17 cellular contexts compared by ENCODE assay signal in the genomic region with DNA sequence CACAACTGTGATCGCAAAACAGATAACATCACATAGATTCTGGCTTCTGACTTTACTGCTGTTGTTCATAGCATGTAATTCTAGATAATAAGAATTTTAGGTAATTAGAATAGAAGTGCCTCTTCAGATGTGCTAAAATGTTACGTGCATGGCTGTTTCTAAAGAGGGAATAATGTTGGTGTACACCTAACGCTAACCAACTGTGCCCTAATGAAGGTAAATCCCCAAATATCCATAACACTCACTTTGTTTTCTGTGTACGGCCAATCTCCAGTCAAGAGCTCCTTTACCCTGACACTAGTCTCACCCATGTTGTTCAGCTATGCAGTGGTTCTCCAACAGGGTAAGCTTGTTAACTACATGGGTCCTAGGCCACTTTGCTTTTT. TPM values are rescaled to one million over a fixed set of nuclear protein-coding genes. Genes with fewer than 3 reads are reported as not detected.
DNase-seq lines count a peak whose midpoint lies in the region; ATAC-seq and TF ChIP-seq lines count a peak whose summit lies in the region.
"Had no signal": no experiment of that assay in that cellular context is flagged by ENCODE, and none has a peak within 500 bp of the region (broad histone marks: within the 10 kb centered on the region; RNA-seq: fewer than 3 reads in every experiment).

No MANE protein-coding gene starts in this region.

- peak overlapping the region; percentile 76 for H3K23ac ChIP-seq in IMR-90 (ENCODE audit: low read depth, low read length)

- H4K91ac ChIP-seq in IMR-90 (ENCODE audit: insufficient read depth, low read depth, low read length) = no peak overlapping the region

- TF ChIP-seq POLR2A in IMR-90 (IDR thresholded peaks at IDR 0.05; ENCODE audit: low read depth, low read length) = no peak
- TF ChIP-seq POLR2A in gastroesophageal sphincter (IDR thresholded peaks at IDR 0.05) = no peak

- H3K9me3 ChIP-seq in IMR-90 (ENCODE audit: control insufficient read depth, insufficient read depth, low read length) (no peaks in the 10 kb centered on the region), gastroesophageal sphincter (no peaks in the 10 kb centered on the region), smooth muscle cell (replicated peaks; ENCODE audit: low read depth) (no peaks in the 10 kb centered on the region)

- no peak overlapping the region for H3K9ac ChIP-seq in IMR-90 (ENCODE audit: low read depth, low read length)
- no peak overlapping the region for H3K9ac ChIP-seq in smooth muscle cell (ENCODE audit: low read depth)

- H3K4ac ChIP-seq in IMR-90 (ENCODE audit: low read depth, low read length) = no peak overlapping the region

- CTCF ChIA-PET in IMR-90 (lab: Yijun Ruan, JAX) = interaction anchor here (0.6 kb wide), 1 partner anchor 40 kb away, joined by 3 read pairs; no protein-coding TSS in a partner anchor
- CTCF ChIA-PET in WTC11 (lab: Charles Lee) = no interaction called here

- H3K36me3 Mint-ChIP-seq in WTC11 = no peaks in the 10 kb centered on the region

- no peak overlapping the region for H3K4me3 ChIP-seq in IMR-90 (ENCODE audit: insufficient read depth, low read depth, low read length)
- no peak overlapping the region for H3K4me3 ChIP-seq in gastroesophageal sphincter
- H3K4me3 ChIP-seq in smooth muscle cell = no peak overlapping the region

- H3K27ac Mint-ChIP-seq in WTC11 = peak overlapping the region; percentile 66
- H3K27ac Mint-ChIP-seq: CD8-positive, alpha-beta memory T cell had no signal

- H3K36me3 ChIP-seq in IMR-90 (ENCODE audit: control insufficient read depth, insufficient read depth, low read length) = no peaks in the 10 kb centered on the region
- H3K36me3 ChIP-seq in gastroesophageal sphincter = no peaks in the 10 kb centered on the region
- no peaks in the 10 kb centered on the region for H3K36me3 ChIP-seq in smooth muscle cell (ENCODE audit: low read depth)

- H3K4me1 ChIP-seq in IMR-90 (ENCODE audit: control insufficient read depth, insufficient read depth, low read length) (peaks cover 17% of the 10 kb centered on the region), gastroesophageal sphincter (peaks cover 21 to 91% (median 26%) of the 10 kb centered on the region in 3 donors), smooth muscle cell (ENCODE audit: low read depth) (peaks cover 60% of the 10 kb centered on the region)

- H3K79me1 ChIP-seq in IMR-90 (ENCODE audit: low read depth in 1 of 2, low read length in 2 of 2) = peaks cover 18 to 73% of the 10 kb centered on the region in 2 experiments

- no peak overlapping the region for H3K56ac ChIP-seq in IMR-90 (ENCODE audit: extremely low read depth, insufficient read depth, low read length)

- H3K9me3 Mint-ChIP-seq in WTC11 = no peaks in the 10 kb centered on the region
- H3K9me3 Mint-ChIP-seq: CD8-positive, alpha-beta memory T cell had no signal

- H3K27me3 Mint-ChIP-seq in WTC11 (ENCODE audit: low read depth) = no peaks in the 10 kb centered on the region

- peak overlapping the region; percentile 0; the same call in 1 of the 2 replicates for H2BK20ac ChIP-seq in IMR-90 (ENCODE audit: low read depth, low read length)

- ATAC-seq in IMR-90 (ENCODE audit: low read depth) (no peak), WTC11 (no peak; the same call in 1 of the 2 replicates), gastroesophageal sphincter (no peak), HG02884 (IDR thresholded peaks at IDR 0.05; ENCODE audit: unreplicated experiment) (no peak)

- TF ChIP-seq CTCF in IMR-90 (conservative IDR thresholded peaks at IDR 0.05; ENCODE audit: low read depth, low read length) (no peak), WTC11 (IDR thresholded peaks at IDR 0.05) (no peak), gastroesophageal sphincter (IDR thresholded peaks at IDR 0.05) (no peak), smooth muscle cell (IDR thresholded peaks at IDR 0.05; ENCODE audit: borderline replicate concordance, insufficient read depth, poor library complexity, severe bottlenecking) (no peak)

- H4K20me1 ChIP-seq in IMR-90 (ENCODE audit: insufficient read depth, low read length) = peaks cover 40% of the 10 kb centered on the region
- H4K20me1 ChIP-seq in smooth muscle cell (ENCODE audit: low read depth) = peaks cover 90% of the 10 kb centered on the region

- in situ Hi-C loops in IMR-90 (cut with MboI; ENCODE audit: low sequenced_read_pairs) = no loop called here

- POLR2A ChIA-PET in IMR-90 (lab: Charles Lee; ENCODE audit: unreplicated experiment) (no interaction called here), WTC11 (lab: Charles Lee) (interaction anchor here (0.6 kb wide), 1 partner anchor 22 kb away, joined by 4 read pairs; no protein-coding TSS in a partner anchor)

- H3K79me2 ChIP-seq in smooth muscle cell (ENCODE audit: low read depth) = peaks cover 83% of the 10 kb centered on the region

- peaks cover 97% of the 10 kb centered on the region for H3K4me1 Mint-ChIP-seq in WTC11
- H3K4me1 Mint-ChIP-seq: CD8-positive, alpha-beta memory T cell had no signal

- H4K5ac ChIP-seq in IMR-90 (ENCODE audit: low read depth, low read length) = no peak overlapping the region

- no peak overlapping the region for H2BK5ac ChIP-seq in IMR-90 (ENCODE audit: low read depth, low read length, poor library complexity, severe bottlenecking)

- TF ChIP-seq EP300 in gastroesophageal sphincter (IDR thresholded peaks at IDR 0.05) = no peak

- intact Hi-C loops in IMR-90 (cut with micrococcal nuclease) = no loop called here

- no peak overlapping the region for H2AFZ ChIP-seq in IMR-90 (replicated peaks; ENCODE audit: low read length, poor library complexity)
- H2AFZ ChIP-seq in smooth muscle cell (ENCODE audit: low read depth) = no peak overlapping the region

- H3K27me3 ChIP-seq in IMR-90 (ENCODE audit: control insufficient read depth, insufficient read depth, low read length) (no peaks in the 10 kb centered on the region), gastroesophageal sphincter (no peaks in the 10 kb centered on the region), smooth muscle cell (ENCODE audit: low read depth) (no peaks in the 10 kb centered on the region)

- WGBS in IMR-90 (ENCODE audit: extremely low coverage in 2 of 2, insufficient read length in 1 of 2), 2 experiments = no CpG with 5 or more reads among the region's 4 CpGs
- WGBS in gastroesophageal sphincter (ENCODE audit: low coverage in 1 of 2), 2 donors = 96 to 100% methylated on average over 4 of the region's 4 CpGs
- 72% methylated on average over 4 of the region's 4 CpGs for WGBS in smooth muscle cell (ENCODE audit: low lambda C conversion rate)

- H3K4me2 ChIP-seq in IMR-90 (ENCODE audit: low read depth, low read length) = no peak overlapping the region
- H3K4me2 ChIP-seq in smooth muscle cell = peak overlapping the region; percentile 44

- peak overlapping the region; percentile 55; the same call in 1 of the 2 replicates for H3K14ac ChIP-seq in IMR-90 (replicated peaks; ENCODE audit: low read depth, low read length)

- no peak for DNase-seq in IMR-90
- DNase-seq in WTC11 (ENCODE audit: low spot score) = no peak
- DNase-seq in smooth muscle cell (lab: John Stamatoyannopoulos, UW; ENCODE audit: unreplicated experiment) = no peak
- no peak for DNase-seq in SHP77 (lab: John Stamatoyannopoulos, UW)
- DNase-seq in pons (ENCODE audit: low spot score) = no peak
- DNase-seq: ACHN; C1 segment of cervical spinal cord; CD8-positive, alpha-beta memory T cell; DMS53; EL; NCI-H1417 treated with DMSO at 0.1 percent for 48 hours; NCI-H187 treated with DMSO at 0.1 percent for 48 hours; NCI-H345; NCI-H526 had no signal

- H4K8ac ChIP-seq in IMR-90 (ENCODE audit: low read depth in 2 of 2, low read length in 2 of 2) = no peak overlapping the region

- H3K18ac ChIP-seq in IMR-90 (ENCODE audit: low read depth, low read length) = no peak overlapping the region

- no peak overlapping the region; the same call in 2 of the 3 replicates for H2BK15ac ChIP-seq in IMR-90 (ENCODE audit: low read depth, low read length)

- H3F3A ChIP-seq in smooth muscle cell (ENCODE audit: low read depth) = peaks cover 14% of the 10 kb centered on the region

- no peak overlapping the region for H3K4me3 Mint-ChIP-seq in WTC11
- H3K4me3 Mint-ChIP-seq: CD8-positive, alpha-beta memory T cell had no signal

- H3K27ac ChIP-seq in IMR-90 (ENCODE audit: insufficient read depth, low read length) (peak overlapping the region; percentile 9; the same call in 1 of the 2 replicates), gastroesophageal sphincter (peak overlapping the region in 3 of 4 donors; percentile 16 to 70 (median 39)), smooth muscle cell (ENCODE audit: low read depth) (peak overlapping the region; percentile 86)
- H3K27ac ChIP-seq: HL-60 had no signal

- no peak overlapping the region for H2AK9ac ChIP-seq in IMR-90 (replicated peaks; ENCODE audit: low read depth, low read length, poor library complexity)

- H2BK120ac ChIP-seq in IMR-90 (ENCODE audit: low read depth, low read length) = peak overlapping the region; percentile 35; the same call in 1 of the 2 replicates

- no TSS peak for BruUV-seq in IMR-90 (replicated peaks; lab: Mats Ljungman, UMichigan)

- TF ChIP-seq RAD21 in IMR-90 (IDR thresholded peaks at IDR 0.05; ENCODE audit: low read length) = no peak

- dilution Hi-C loops in IMR-90 (cut with HindIII; ENCODE audit: low sequenced_read_pairs, unreplicated experiment) = no loop called here

- peaks cover 20% of the 10 kb centered on the region for H3K9me1 ChIP-seq in IMR-90 (ENCODE audit: insufficient read depth, low read length)

- peak overlapping the region; percentile 7; the same call in 1 of the 2 replicates for H2AK5ac ChIP-seq in IMR-90 (ENCODE audit: low read depth, low read length)

TF ChIP-seq in IMR-90, 13 proteins besides CTCF, POLR2A, EP300 and RAD21 (continues in another document):
- TF ChIP-seq FOS (IDR thresholded peaks at IDR 0.05; ENCODE audit: low read depth, low read length) = no peak
- TF ChIP-seq RCOR1 (IDR thresholded peaks at IDR 0.05; ENCODE audit: insufficient replicate concordance, low read length) = no peak
- TF ChIP-seq BHLHE40 (IDR thresholded peaks at IDR 0.05; ENCODE audit: low read depth, low read length) = no peak

TF ChIP-seq in WTC11, 78 proteins besides CTCF, POLR2A, EP300 and RAD21 (continues in another document):
- TF ChIP-seq ZNF138 (CRISPR knock-in tag; conservative IDR thresholded peaks at IDR 0.05) = no peak
- no peak for TF ChIP-seq SP1 (CRISPR knock-in tag; conservative IDR thresholded peaks at IDR 0.05)
- no peak for TF ChIP-seq TEAD1 (CRISPR knock-in tag; IDR thresholded peaks at IDR 0.05)
- no peak for TF ChIP-seq SMAD3 (CRISPR knock-in tag; IDR thresholded peaks at IDR 0.05; ENCODE audit: borderline replicate concordance)
- TF ChIP-seq EMX1 (CRISPR knock-in tag; IDR thresholded peaks at IDR 0.05) = no peak
- no peak for TF ChIP-seq SMAD4 (CRISPR knock-in tag; IDR thresholded peaks at IDR 0.05)
- no peak for TF ChIP-seq ZNF396 (CRISPR knock-in tag; IDR thresholded peaks at IDR 0.05; ENCODE audit: borderline replicate concordance)
- no peak for TF ChIP-seq CBFB (CRISPR knock-in tag; IDR thresholded peaks at IDR 0.05; ENCODE audit: low read depth)

RNA-seq across cellular contexts. Expression of a gene that starts 44.4 kb away (rescaled TPM):
- total RNA-seq in IMR-90 (2012; rRNA removed) (191 and 196 TPM in 2 replicates), WTC11 (2021) (560 to 657 TPM (median 656 TPM) in 3 replicates), gastroesophageal sphincter (100 to 1,000 TPM; 282 to 724 (median 545) TPM), smooth muscle cell (431 and 459 TPM in 2 replicates)
- polyA plus RNA-seq in IMR-90 (2012; rRNA removed) (503 and 530 TPM in 2 replicates), smooth muscle cell (61.6 and 65.3 TPM in 2 replicates)
- polyA plus RNA-seq in IMR-90 (2012; cell fraction: cytosol; rRNA removed) = 488 and 558 TPM in 2 replicates
- 167 and 391 TPM in 2 replicates for polyA plus RNA-seq in IMR-90 (2012; cell fraction: nucleus; rRNA removed; ENCODE audit: low replicate concordance)

Comparison
In these comparisons a context has a peak if more than half of its experiments do, and no peak if none do; other contexts are left out.
1. H3K27ac ChIP-seq: peak in every context shown above with its lines; median percentile 86 in smooth muscle cell; 39 in gastroesophageal sphincter; 9 in IMR-90.